ENCODE assay signal across 1 cellular context in genomic region chr1:46132529-46133180, GRCh38.
A peak's percentile ranks its signal among the peaks of the same experiment; 100 is the strongest.
TF ChIP-seq lines count a peak whose summit lies in the region.

Gene PIK3R3 (minus strand): TSS chr1:46132629. CDS start chr1:46131952, 677 bp downstream.

TF ChIP-seq in HepG2, 621 proteins besides CTCF, POLR2A, EP300 and RAD21 (continued from another document and continues in another):
- TF ChIP-seq SNAPC2 (CRISPR knock-in tag; IDR thresholded peaks at IDR 0.05), result peak; percentile 97
- no peak for TF ChIP-seq BCLAF1 (IDR thresholded peaks at IDR 0.05)
- TF ChIP-seq RBM22 (optimal IDR thresholded peaks at IDR 0.05; ENCODE audit: low read length), result no peak
- TF ChIP-seq NFYC (CRISPR knock-in tag; IDR thresholded peaks at IDR 0.05), result peak; percentile 90
- peak; percentile 94 for TF ChIP-seq ZNF800 (CRISPR knock-in tag; IDR thresholded peaks at IDR 0.05)
- TF ChIP-seq ZNF792 (CRISPR knock-in tag; IDR thresholded peaks at IDR 0.05), result peak; percentile 99
- peak; percentile 98 for TF ChIP-seq ZNF616 (CRISPR knock-in tag; IDR thresholded peaks at IDR 0.05; ENCODE audit: low read depth)
- 0 out of 2 replicates have a peak, but pooled peaks have one; percentile 17 for TF ChIP-seq ZNF644 (CRISPR knock-in tag; IDR thresholded peaks at IDR 0.05; ENCODE audit: low read depth)
- TF ChIP-seq KMT2B (CRISPR knock-in tag; IDR thresholded peaks at IDR 0.05), result peak; percentile 96
- peak; percentile 88; the same call in 1 of the 2 replicates for TF ChIP-seq ZNF296 (CRISPR knock-in tag; conservative IDR thresholded peaks at IDR 0.05)
- TF ChIP-seq ELF4 (CRISPR knock-in tag; IDR thresholded peaks at IDR 0.05; ENCODE audit: borderline replicate concordance), result peak; percentile 83; the same call in 1 of the 2 replicates
- TF ChIP-seq ZNF205 (CRISPR knock-in tag; IDR thresholded peaks at IDR 0.05), result peak; percentile 90; the same call in 1 of the 2 replicates
- TF ChIP-seq RNF2 (conservative IDR thresholded peaks at IDR 0.05; ENCODE audit: low read depth), result peak; percentile 99
- no peak for TF ChIP-seq AGO1 (IDR thresholded peaks at IDR 0.05; ENCODE audit: low read depth, low read length, poor library complexity, severe bottlenecking)
- TF ChIP-seq KLF13 (CRISPR knock-in tag; IDR thresholded peaks at IDR 0.05), result peak; percentile 91
- 0 out of 2 replicates have a peak, but pooled peaks have one; percentile 87 for TF ChIP-seq U2AF2 (IDR thresholded peaks at IDR 0.05; ENCODE audit: low read depth, low read length)
- TF ChIP-seq ZNF772 (CRISPR knock-in tag; IDR thresholded peaks at IDR 0.05), result peak; percentile 98
- TF ChIP-seq ZSCAN25 (CRISPR knock-in tag; IDR thresholded peaks at IDR 0.05), result peak; percentile 68; the same call in 1 of the 2 replicates
- no peak for TF ChIP-seq HMG20A (CRISPR knock-in tag; IDR thresholded peaks at IDR 0.05; ENCODE audit: borderline replicate concordance)
- no peak for TF ChIP-seq MTA1 (CRISPR knock-in tag; IDR thresholded peaks at IDR 0.05; ENCODE audit: borderline replicate concordance)
- TF ChIP-seq ZNF329 (CRISPR knock-in tag; IDR thresholded peaks at IDR 0.05; ENCODE audit: low read depth), result no peak
- TF ChIP-seq TBX3 (IDR thresholded peaks at IDR 0.05; ENCODE audit: borderline replicate concordance), result peak; percentile 84; the same call in 1 of the 2 replicates
- TF ChIP-seq ZMAT3 (CRISPR knock-in tag; conservative IDR thresholded peaks at IDR 0.05), result peak; percentile 98
- TF ChIP-seq ZKSCAN8 (CRISPR knock-in tag; IDR thresholded peaks at IDR 0.05; ENCODE audit: borderline replicate concordance), result peak; percentile 76; the same call in 1 of the 2 replicates
- peak; percentile 93 for TF ChIP-seq ZNF766 (CRISPR knock-in tag; IDR thresholded peaks at IDR 0.05; ENCODE audit: borderline replicate concordance)
- TF ChIP-seq EEA1 (CRISPR knock-in tag; IDR thresholded peaks at IDR 0.05; ENCODE audit: borderline replicate concordance), result peak; percentile 73
- TF ChIP-seq MYC (CRISPR knock-in tag; IDR thresholded peaks at IDR 0.05; ENCODE audit: borderline replicate concordance), result peak; percentile 87
- TF ChIP-seq ZNF44 (CRISPR knock-in tag; IDR thresholded peaks at IDR 0.05), result peak; percentile 95; the same call in 1 of the 2 replicates
- TF ChIP-seq, protein P1, sequence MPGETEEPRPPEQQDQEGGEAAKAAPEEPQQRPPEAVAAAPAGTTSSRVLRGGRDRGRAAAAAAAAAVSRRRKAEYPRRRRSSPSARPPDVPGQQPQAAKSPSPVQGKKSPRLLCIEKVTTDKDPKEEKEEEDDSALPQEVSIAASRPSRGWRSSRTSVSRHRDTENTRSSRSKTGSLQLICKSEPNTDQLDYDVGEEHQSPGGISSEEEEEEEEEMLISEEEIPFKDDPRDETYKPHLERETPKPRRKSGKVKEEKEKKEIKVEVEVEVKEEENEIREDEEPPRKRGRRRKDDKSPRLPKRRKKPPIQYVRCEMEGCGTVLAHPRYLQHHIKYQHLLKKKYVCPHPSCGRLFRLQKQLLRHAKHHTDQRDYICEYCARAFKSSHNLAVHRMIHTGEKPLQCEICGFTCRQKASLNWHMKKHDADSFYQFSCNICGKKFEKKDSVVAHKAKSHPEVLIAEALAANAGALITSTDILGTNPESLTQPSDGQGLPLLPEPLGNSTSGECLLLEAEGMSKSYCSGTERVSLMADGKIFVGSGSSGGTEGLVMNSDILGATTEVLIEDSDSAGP (CRISPR knock-in tag; IDR thresholded peaks at IDR 0.05; ENCODE audit: borderline replicate concordance), result peak; percentile 95
- TF ChIP-seq LRRFIP1 (CRISPR knock-in tag; conservative IDR thresholded peaks at IDR 0.05), result peak; percentile 90; the same call in 1 of the 2 replicates
- TF ChIP-seq ARNT (IDR thresholded peaks at IDR 0.05), result no peak
- TF ChIP-seq REXO4 (CRISPR knock-in tag; IDR thresholded peaks at IDR 0.05; ENCODE audit: borderline replicate concordance), result 0 out of 2 replicates have a peak, but pooled peaks have one; percentile 47
- TF ChIP-seq ZNF441 (CRISPR knock-in tag; IDR thresholded peaks at IDR 0.05; ENCODE audit: borderline replicate concordance), result peak; percentile 87
- TF ChIP-seq HNRNPH1 (optimal IDR thresholded peaks at IDR 0.05; ENCODE audit: low read depth, low read length), result peak; percentile 78
- TF ChIP-seq, protein P2, sequence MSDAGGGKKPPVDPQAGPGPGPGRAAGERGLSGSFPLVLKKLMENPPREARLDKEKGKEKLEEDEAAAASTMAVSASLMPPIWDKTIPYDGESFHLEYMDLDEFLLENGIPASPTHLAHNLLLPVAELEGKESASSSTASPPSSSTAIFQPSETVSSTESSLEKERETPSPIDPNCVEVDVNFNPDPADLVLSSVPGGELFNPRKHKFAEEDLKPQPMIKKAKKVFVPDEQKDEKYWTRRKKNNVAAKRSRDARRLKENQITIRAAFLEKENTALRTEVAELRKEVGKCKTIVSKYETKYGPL (CRISPR knock-in tag; IDR thresholded peaks at IDR 0.05), result peak; percentile 87; the same call in 1 of the 2 replicates
- TF ChIP-seq, protein P3, sequence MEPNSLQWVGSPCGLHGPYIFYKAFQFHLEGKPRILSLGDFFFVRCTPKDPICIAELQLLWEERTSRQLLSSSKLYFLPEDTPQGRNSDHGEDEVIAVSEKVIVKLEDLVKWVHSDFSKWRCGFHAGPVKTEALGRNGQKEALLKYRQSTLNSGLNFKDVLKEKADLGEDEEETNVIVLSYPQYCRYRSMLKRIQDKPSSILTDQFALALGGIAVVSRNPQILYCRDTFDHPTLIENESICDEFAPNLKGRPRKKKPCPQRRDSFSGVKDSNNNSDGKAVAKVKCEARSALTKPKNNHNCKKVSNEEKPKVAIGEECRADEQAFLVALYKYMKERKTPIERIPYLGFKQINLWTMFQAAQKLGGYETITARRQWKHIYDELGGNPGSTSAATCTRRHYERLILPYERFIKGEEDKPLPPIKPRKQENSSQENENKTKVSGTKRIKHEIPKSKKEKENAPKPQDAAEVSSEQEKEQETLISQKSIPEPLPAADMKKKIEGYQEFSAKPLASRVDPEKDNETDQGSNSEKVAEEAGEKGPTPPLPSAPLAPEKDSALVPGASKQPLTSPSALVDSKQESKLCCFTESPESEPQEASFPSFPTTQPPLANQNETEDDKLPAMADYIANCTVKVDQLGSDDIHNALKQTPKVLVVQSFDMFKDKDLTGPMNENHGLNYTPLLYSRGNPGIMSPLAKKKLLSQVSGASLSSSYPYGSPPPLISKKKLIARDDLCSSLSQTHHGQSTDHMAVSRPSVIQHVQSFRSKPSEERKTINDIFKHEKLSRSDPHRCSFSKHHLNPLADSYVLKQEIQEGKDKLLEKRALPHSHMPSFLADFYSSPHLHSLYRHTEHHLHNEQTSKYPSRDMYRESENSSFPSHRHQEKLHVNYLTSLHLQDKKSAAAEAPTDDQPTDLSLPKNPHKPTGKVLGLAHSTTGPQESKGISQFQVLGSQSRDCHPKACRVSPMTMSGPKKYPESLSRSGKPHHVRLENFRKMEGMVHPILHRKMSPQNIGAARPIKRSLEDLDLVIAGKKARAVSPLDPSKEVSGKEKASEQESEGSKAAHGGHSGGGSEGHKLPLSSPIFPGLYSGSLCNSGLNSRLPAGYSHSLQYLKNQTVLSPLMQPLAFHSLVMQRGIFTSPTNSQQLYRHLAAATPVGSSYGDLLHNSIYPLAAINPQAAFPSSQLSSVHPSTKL (CRISPR knock-in tag; IDR thresholded peaks at IDR 0.05), result peak; percentile 82
- TF ChIP-seq ZNF770 (CRISPR knock-in tag; IDR thresholded peaks at IDR 0.05), result peak; percentile 62
- peak; percentile 100 for TF ChIP-seq ZNF563 (CRISPR knock-in tag; IDR thresholded peaks at IDR 0.05)
- TF ChIP-seq ZNF367 (CRISPR knock-in tag; IDR thresholded peaks at IDR 0.05; ENCODE audit: borderline replicate concordance), result peak; percentile 96
- TF ChIP-seq, protein P4, sequence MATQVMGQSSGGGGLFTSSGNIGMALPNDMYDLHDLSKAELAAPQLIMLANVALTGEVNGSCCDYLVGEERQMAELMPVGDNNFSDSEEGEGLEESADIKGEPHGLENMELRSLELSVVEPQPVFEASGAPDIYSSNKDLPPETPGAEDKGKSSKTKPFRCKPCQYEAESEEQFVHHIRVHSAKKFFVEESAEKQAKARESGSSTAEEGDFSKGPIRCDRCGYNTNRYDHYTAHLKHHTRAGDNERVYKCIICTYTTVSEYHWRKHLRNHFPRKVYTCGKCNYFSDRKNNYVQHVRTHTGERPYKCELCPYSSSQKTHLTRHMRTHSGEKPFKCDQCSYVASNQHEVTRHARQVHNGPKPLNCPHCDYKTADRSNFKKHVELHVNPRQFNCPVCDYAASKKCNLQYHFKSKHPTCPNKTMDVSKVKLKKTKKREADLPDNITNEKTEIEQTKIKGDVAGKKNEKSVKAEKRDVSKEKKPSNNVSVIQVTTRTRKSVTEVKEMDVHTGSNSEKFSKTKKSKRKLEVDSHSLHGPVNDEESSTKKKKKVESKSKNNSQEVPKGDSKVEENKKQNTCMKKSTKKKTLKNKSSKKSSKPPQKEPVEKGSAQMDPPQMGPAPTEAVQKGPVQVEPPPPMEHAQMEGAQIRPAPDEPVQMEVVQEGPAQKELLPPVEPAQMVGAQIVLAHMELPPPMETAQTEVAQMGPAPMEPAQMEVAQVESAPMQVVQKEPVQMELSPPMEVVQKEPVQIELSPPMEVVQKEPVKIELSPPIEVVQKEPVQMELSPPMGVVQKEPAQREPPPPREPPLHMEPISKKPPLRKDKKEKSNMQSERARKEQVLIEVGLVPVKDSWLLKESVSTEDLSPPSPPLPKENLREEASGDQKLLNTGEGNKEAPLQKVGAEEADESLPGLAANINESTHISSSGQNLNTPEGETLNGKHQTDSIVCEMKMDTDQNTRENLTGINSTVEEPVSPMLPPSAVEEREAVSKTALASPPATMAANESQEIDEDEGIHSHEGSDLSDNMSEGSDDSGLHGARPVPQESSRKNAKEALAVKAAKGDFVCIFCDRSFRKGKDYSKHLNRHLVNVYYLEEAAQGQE (IDR thresholded peaks at IDR 0.05; ENCODE audit: borderline replicate concordance in 1 of 2, low read depth in 1 of 2, low read length in 2 of 2), result no peak
- TF ChIP-seq MED8 (CRISPR knock-in tag; IDR thresholded peaks at IDR 0.05; ENCODE audit: insufficient replicate concordance), result peak; percentile 64
- peak; percentile 88 for TF ChIP-seq ZMYM2 (CRISPR knock-in tag; IDR thresholded peaks at IDR 0.05)
